9 cellular contexts compared by ENCODE assay signal in genomic region chr16:12458591-12459400, GRCh38.
DNase-seq lines count a peak whose midpoint lies in the region; ATAC-seq and TF ChIP-seq lines count a peak whose summit lies in the region.
"Had no signal": no experiment of that assay in that cellular context is flagged by ENCODE, and none has a peak within 500 bp of the region (broad histone marks: within the 10 kb centered on the region; RNA-seq: fewer than 3 reads in every experiment).

No MANE protein-coding gene starts in this region.

- no TSS peak for BruUV-seq in Calu3 (replicated peaks; lab: Mats Ljungman, UMichigan)

- H3K4me3 Mint-ChIP-seq in activated T-helper 1 cell treated with anti-CD3 and anti-CD28 coated beads, Interleukin-12 subunit alpha, Interleukin-12 subunit beta, Interleukin-2, Interleukin-4 antibody, amounts not matched to agents 30 ng/mL and 10 ng/mL and 1 ng/mL, durations not matched to agents 14 hours and 24 hours and 36 hours = peak overlapping the region; percentile 56
- no peak overlapping the region for H3K4me3 Mint-ChIP-seq in Calu3 (ENCODE audit: low read depth, unreplicated experiment)

- intact Hi-C loops in activated T-helper 1 cell treated with anti-CD3 and anti-CD28 coated beads, Interleukin-12 subunit alpha, Interleukin-12 subunit beta, Interleukin-2, Interleukin-4 antibody, amounts not matched to agents 30 ng/mL and 10 ng/mL and 1 ng/mL, durations not matched to agents 14 hours and 24 hours and 36 hours (cut with micrococcal nuclease) = loop anchor here (5.0 to 10.0 kb wide), 3 partner anchors 64 to 364 kb away; partner anchors contain the start of gene CPPED1
- intact Hi-C loops in Calu3 (cut with micrococcal nuclease; ENCODE audit: unreplicated experiment) = loop anchor here (5.0 kb wide), 1 partner anchor 114 kb away; no protein-coding TSS in a partner anchor

- TF ChIP-seq CTCF in GM13977 (IDR thresholded peaks at IDR 0.05; ENCODE audit: extremely low read depth, insufficient read depth, missing control alignments) (no peak), neutrophil (IDR thresholded peaks at IDR 0.05) (no peak), Calu3 (IDR thresholded peaks at IDR 0.05; ENCODE audit: unreplicated experiment) (no peak)

- no peaks in the 10 kb centered on the region for H3K27me3 ChIP-seq in neutrophil

- H3K4me1 ChIP-seq in neutrophil (ENCODE audit: control insufficient read depth in 1 of 2, insufficient read depth in 1 of 2, low read depth in 1 of 2, low read length in 1 of 2) = peaks cover 30 to 40% of the 10 kb centered on the region in 2 experiments

- DNase-seq in GM13977 (ENCODE audit: low spot score) = peak; percentile 54
- peak; percentile 31 for DNase-seq in activated T-helper 1 cell treated with anti-CD3 and anti-CD28 coated beads, Interleukin-12 subunit alpha, Interleukin-12 subunit beta, Interleukin-2, Interleukin-4 antibody, amounts not matched to agents 30 ng/mL and 10 ng/mL and 1 ng/mL, durations not matched to agents 14 hours and 24 hours and 36 hours (ENCODE audit: low spot score)
- no peak for DNase-seq in Calu3
- DNase-seq in NCI-H69 (lab: John Stamatoyannopoulos, UW) = no peak
- DNase-seq: NCI-H1694 had no signal

- in situ Hi-C loops in GM13977 (cut with MboI; ENCODE audit: low pct_unique_long_range_greater_than_20kb, low sequenced_read_pairs, unreplicated experiment) = loop anchor here (25.0 kb wide), 1 partner anchor 354 kb away; the partner anchor contains the start of gene CPPED1

- no peaks in the 10 kb centered on the region for H3K27me3 Mint-ChIP-seq in activated T-helper 1 cell treated with anti-CD3 and anti-CD28 coated beads, Interleukin-12 subunit alpha, Interleukin-12 subunit beta, Interleukin-2, Interleukin-4 antibody, amounts not matched to agents 30 ng/mL and 10 ng/mL and 1 ng/mL, durations not matched to agents 14 hours and 24 hours and 36 hours (ENCODE audit: insufficient read depth)
- H3K27me3 Mint-ChIP-seq in Calu3 (ENCODE audit: unreplicated experiment) = no peaks in the 10 kb centered on the region

- H3K9me3 Mint-ChIP-seq in activated T-helper 1 cell treated with anti-CD3 and anti-CD28 coated beads, Interleukin-12 subunit alpha, Interleukin-12 subunit beta, Interleukin-2, Interleukin-4 antibody, amounts not matched to agents 30 ng/mL and 10 ng/mL and 1 ng/mL, durations not matched to agents 14 hours and 24 hours and 36 hours = no peaks in the 10 kb centered on the region
- H3K9me3 Mint-ChIP-seq in Calu3 (ENCODE audit: low read depth, unreplicated experiment) = no peaks in the 10 kb centered on the region

- CTCF ChIA-PET in Calu3 (lab: Charles Lee) = no interaction called here

- no peaks in the 10 kb centered on the region for H3K9me3 ChIP-seq in neutrophil

- H3K36me3 Mint-ChIP-seq in activated T-helper 1 cell treated with anti-CD3 and anti-CD28 coated beads, Interleukin-12 subunit alpha, Interleukin-12 subunit beta, Interleukin-2, Interleukin-4 antibody, amounts not matched to agents 30 ng/mL and 10 ng/mL and 1 ng/mL, durations not matched to agents 14 hours and 24 hours and 36 hours (ENCODE audit: low read depth) = peaks cover 3% of the 10 kb centered on the region
- H3K36me3 Mint-ChIP-seq in Calu3 (ENCODE audit: insufficient read depth, unreplicated experiment) = no peaks in the 10 kb centered on the region

- no peaks in the 10 kb centered on the region for H3K36me3 ChIP-seq in neutrophil

- peak overlapping the region; percentile 97 for H3K27ac ChIP-seq in neutrophil

- peaks cover 44% of the 10 kb centered on the region for H3K4me1 Mint-ChIP-seq in activated T-helper 1 cell treated with anti-CD3 and anti-CD28 coated beads, Interleukin-12 subunit alpha, Interleukin-12 subunit beta, Interleukin-2, Interleukin-4 antibody, amounts not matched to agents 30 ng/mL and 10 ng/mL and 1 ng/mL, durations not matched to agents 14 hours and 24 hours and 36 hours (ENCODE audit: low read depth)
- peaks cover 5% of the 10 kb centered on the region for H3K4me1 Mint-ChIP-seq in Calu3 (ENCODE audit: low read depth, unreplicated experiment)

- peak overlapping the region; percentile 95 for H3K27ac Mint-ChIP-seq in activated T-helper 1 cell treated with anti-CD3 and anti-CD28 coated beads, Interleukin-12 subunit alpha, Interleukin-12 subunit beta, Interleukin-2, Interleukin-4 antibody, amounts not matched to agents 30 ng/mL and 10 ng/mL and 1 ng/mL, durations not matched to agents 14 hours and 24 hours and 36 hours
- no peak overlapping the region for H3K27ac Mint-ChIP-seq in Calu3 (ENCODE audit: unreplicated experiment)

- ATAC-seq in HG03460 (IDR thresholded peaks at IDR 0.05; ENCODE audit: unreplicated experiment) (peak; percentile 46), GM19035 (IDR thresholded peaks at IDR 0.05; ENCODE audit: unreplicated experiment) (no peak), GM21576 (IDR thresholded peaks at IDR 0.05; ENCODE audit: unreplicated experiment) (no peak)

- H3K4me3 ChIP-seq in neutrophil (ENCODE audit: low read depth in 1 of 2, low read length in 1 of 2) = peak overlapping the region; percentile 53 to 54

Comparison
In these comparisons a context has a peak if more than half of its experiments do, and no peak if none do; other contexts are left out.
1. DNase-seq: peak in GM13977 (single experiment) and activated T-helper 1 cell treated with anti-CD3 and anti-CD28 coated beads, Interleukin-12 subunit alpha, Interleukin-12 subunit beta, Interleukin-2, Interleukin-4 antibody, amounts not matched to agents 30 ng/mL and 10 ng/mL and 1 ng/mL, durations not matched to agents 14 hours and 24 hours and 36 hours (single experiment); none in Calu3 (single experiment) and NCI-H69 (single experiment).